ENCODE assay signal across 20 cellular contexts in the genomic region with DNA sequence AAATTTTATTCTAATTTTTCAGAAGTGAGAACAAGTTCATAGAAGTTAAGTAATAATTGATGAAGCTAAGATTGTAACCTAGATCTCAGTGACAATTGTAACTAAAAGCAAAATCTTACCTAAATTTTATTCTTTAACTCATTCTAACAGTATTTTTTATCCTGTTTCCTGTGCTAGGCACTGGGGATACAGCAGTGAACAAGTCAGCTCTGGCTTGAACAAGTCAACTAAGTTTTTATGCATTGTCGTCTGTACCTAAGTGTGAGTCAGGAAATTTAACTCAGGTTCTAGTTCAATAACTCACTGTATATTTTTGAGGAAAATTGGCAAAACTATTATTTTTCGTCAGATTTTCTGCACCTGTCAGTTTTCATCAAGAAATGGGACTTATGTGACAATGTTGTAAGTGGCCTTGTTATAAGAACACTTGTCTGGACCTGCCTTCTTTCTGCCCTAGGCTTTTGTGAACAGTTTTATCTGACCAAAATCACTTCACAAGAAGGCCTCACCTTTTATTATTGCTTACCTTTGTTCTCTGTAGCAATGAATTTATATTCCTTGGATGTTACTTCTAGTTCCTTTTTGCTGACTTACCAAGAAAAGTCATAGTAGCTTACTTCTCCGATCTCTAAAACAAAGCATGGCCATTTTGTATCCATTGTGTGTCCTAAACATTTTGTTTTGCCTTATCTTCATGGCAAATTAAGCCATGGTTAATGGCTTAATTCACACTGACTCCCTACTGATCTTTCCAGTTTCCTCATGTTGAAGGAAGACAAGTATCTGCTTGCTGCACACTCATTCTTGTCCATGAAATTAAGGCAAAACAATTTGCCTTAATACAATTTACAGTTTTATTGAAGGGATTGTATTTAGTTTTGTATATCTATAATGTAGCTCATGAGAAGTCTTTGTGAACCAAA. TPM values are rescaled to one million over a fixed set of nuclear protein-coding genes. Genes with fewer than 3 reads are reported as not detected.
DNase-seq lines count a peak whose midpoint lies in the region; ATAC-seq, FAIRE-seq and TF ChIP-seq lines count a peak whose summit lies in the region.
"Had no signal": no experiment of that assay in that cellular context is flagged by ENCODE, and none has a peak within 500 bp of the region (broad histone marks: within the 10 kb centered on the region; RNA-seq: fewer than 3 reads in every experiment).

No MANE protein-coding gene starts in this region.

- TF ChIP-seq POLR2A in H54 (IDR thresholded peaks at IDR 0.05; ENCODE audit: low read depth, low read length): no peak

- DNase-seq in H54 (ENCODE audit: insufficient read length, low spot score) (no peak), NCI-H146 treated with DMSO at 0.1 percent for 48 hours (lab: John Stamatoyannopoulos, UW; ENCODE audit: unreplicated experiment) (peak; percentile 56), epithelial cell of prostate (ENCODE audit: low read depth, low spot score) (no peak), renal cortical epithelial cell (ENCODE audit: low read depth) (peak; percentile 18), NCI-H524 (lab: John Stamatoyannopoulos, UW) (no peak)
- no peak for DNase-seq in activated CD4-positive, alpha-beta T cell treated with anti-CD3 and anti-CD28 coated beads for 48 hours
- DNase-seq: activated CD4-positive, alpha-beta memory T cell treated with anti-CD3 and anti-CD28 coated beads, Interleukin-2, amount 10 ng/mL, durations not matched to agents 7 days and 5 days; activated effector memory CD4-positive, alpha-beta T cell treated with anti-CD3 and anti-CD28 coated beads, Interleukin-2, amount 50 U/mL, for 16 hours; aorta; DMS53; erythroblast; occipital lobe; RPMI8226; stimulated activated CD4-positive, alpha-beta T cell treated with anti-CD3 and anti-CD28 coated beads, Interleukin-4, amount 100 ng/mL, for 24 hours; stimulated activated CD8-positive, alpha-beta memory T cell treated with anti-CD3 and anti-CD28 coated beads, Interleukin-4, amount 100 ng/mL, for 48 hours; SW 1271 had no signal

- peak overlapping the region; percentile 72 for H3K27ac ChIP-seq in epithelial cell of prostate

- peak; percentile 69 for FAIRE-seq in H54 (lab: Jason Lieb, UNC)
- FAIRE-seq: colon, GM18507, islet of Langerhans had no signal

- ATAC-seq in HG03457 (IDR thresholded peaks at IDR 0.05; ENCODE audit: unreplicated experiment): no peak

RNA-seq across cellular contexts. Expression of gene TMTC3, which starts 2.7 kb away (rescaled TPM):
- total RNA-seq in renal cortical epithelial cell: 32.6 and 38.2 TPM in 2 replicates

RNA-seq across cellular contexts. Expression of gene CEP290, which starts 2.9 kb away (rescaled TPM):
- total RNA-seq in renal cortical epithelial cell: 15.8 and 21.8 TPM in 2 replicates

Comparison
In these comparisons a context has a peak if more than half of its experiments do, and no peak if none do; other contexts are left out.
1. DNase-seq: peak in NCI-H146 treated with DMSO at 0.1 percent for 48 hours (single experiment) and renal cortical epithelial cell (single experiment); none in H54 (single experiment), epithelial cell of prostate (single experiment), NCI-H524 (0 of 2) and activated CD4-positive, alpha-beta T cell treated with anti-CD3 and anti-CD28 coated beads for 48 hours (single experiment).